Comparison of ENCODE assay signal across 21 cellular contexts in genomic region chr9:109346904-109347303, GRCh38.
"Had no signal": no experiment of that assay in that cellular context is flagged by ENCODE, and none has a peak within 500 bp of the region (broad histone marks: within the 10 kb centered on the region; RNA-seq: fewer than 3 reads in every experiment).

No MANE protein-coding gene starts in this region.

- H3K4me1 ChIP-seq: vagina had no signal

- H3K36me3 Mint-ChIP-seq: activated naive CD4-positive, alpha-beta T cell treated with anti-CD3 and anti-CD28 coated beads, Interleukin-2, amount 50 U/mL, for 72 hours had no signal

- H3K27ac Mint-ChIP-seq: activated naive CD4-positive, alpha-beta T cell treated with anti-CD3 and anti-CD28 coated beads, Interleukin-2, amount 50 U/mL, for 72 hours; activated T-cell treated with anti-CD3 and anti-CD28 coated beads, Interleukin-2, amount 50 U/mL, for 72 hours; nephron progenitor cell; stimulated activated naive CD8-positive, alpha-beta T cell treated with anti-CD3 and anti-CD28 coated beads, Interleukin-15, Interleukin-2, amounts not matched to agents 100 ng/mL and 50 ng/mL, for 24 hours had no signal

- H3K4me3 Mint-ChIP-seq: activated T-cell treated with anti-CD3 and anti-CD28 coated beads, Interleukin-2, amount 50 U/mL, for 72 hours; nephron progenitor cell; stimulated activated naive CD8-positive, alpha-beta T cell treated with anti-CD3 and anti-CD28 coated beads, Interleukin-15, Interleukin-2, amounts not matched to agents 100 ng/mL and 50 ng/mL, for 24 hours had no signal

- H3K4me1 Mint-ChIP-seq: nephron progenitor cell had no signal

- FAIRE-seq: astrocyte, endometrium, frontal cortex had no signal

- ATAC-seq: activated T-cell treated with anti-CD3 and anti-CD28 coated beads, Interleukin-2, amount 50 U/mL, for 72 hours; heart left ventricle; left lung had no signal

- H3K27me3 Mint-ChIP-seq: stimulated activated naive CD8-positive, alpha-beta T cell treated with anti-CD3 and anti-CD28 coated beads, Interleukin-15, Interleukin-2, amounts not matched to agents 100 ng/mL and 50 ng/mL, for 24 hours had no signal

- H3K36me3 ChIP-seq: adrenal gland, breast epithelium, heart left ventricle, left lung, suprapubic skin, transverse colon, vagina had no signal

- DNase-seq: activated CD4-positive, CD25-positive, alpha-beta regulatory T cell treated with anti-CD3 and anti-CD28 coated beads, Interleukin-2, amount 50 U/mL, for 72 hours; activated CD8-positive, alpha-beta memory T cell treated with anti-CD3 and anti-CD28 coated beads for 24 hours; activated effector memory CD4-positive, alpha-beta T cell treated with anti-CD3 and anti-CD28 coated beads, Interleukin-2, amount 50 U/mL, for 16 hours; activated T-cell treated with anti-CD3 and anti-CD28 coated beads, Interleukin-2, amount 50 U/mL, for 72 hours; adrenal gland; cerebellar nuclear complex; cortex of kidney; heart left ventricle; left lung; nephron progenitor cell; nucleus accumbens; stimulated activated CD4-positive, alpha-beta T cell treated with anti-CD3 and anti-CD28 coated beads, Interleukin-2, amount 100 ng/mL, for 24 hours; transverse colon had no signal

- H3K9me3 Mint-ChIP-seq: activated naive CD4-positive, alpha-beta T cell treated with anti-CD3 and anti-CD28 coated beads, Interleukin-2, amount 50 U/mL, for 72 hours; activated T-cell treated with anti-CD3 and anti-CD28 coated beads, Interleukin-2, amount 50 U/mL, for 72 hours; nephron progenitor cell; stimulated activated naive CD8-positive, alpha-beta T cell treated with anti-CD3 and anti-CD28 coated beads, Interleukin-15, Interleukin-2, amounts not matched to agents 100 ng/mL and 50 ng/mL, for 24 hours had no signal

- H3K27ac ChIP-seq: adrenal gland, heart left ventricle, left lung, suprapubic skin, transverse colon, vagina had no signal

- H3K9me3 ChIP-seq: adrenal gland, breast epithelium, heart left ventricle, left lung, suprapubic skin, transverse colon, vagina had no signal

- H3K27me3 ChIP-seq: adrenal gland, breast epithelium, heart left ventricle, left lung, suprapubic skin, transverse colon, vagina had no signal

- H3K4me3 ChIP-seq: adrenal gland, breast epithelium, heart left ventricle, left lung, suprapubic skin, transverse colon, vagina had no signal
